9 cellular contexts compared by ENCODE assay signal in genomic region chr2:219386532-219387280, GRCh38. TPM values are rescaled to one million over a fixed set of nuclear protein-coding genes. Genes with fewer than 3 reads are reported as not detected.
DNase-seq lines count a peak whose midpoint lies in the region; ATAC-seq and TF ChIP-seq lines count a peak whose summit lies in the region.
"Had no signal": no experiment of that assay in that cellular context is flagged by ENCODE, and none has a peak within 500 bp of the region (broad histone marks: within the 10 kb centered on the region; RNA-seq: fewer than 3 reads in every experiment).

No MANE protein-coding gene starts in this region.

- TF ChIP-seq POLR2A in right lobe of liver (IDR thresholded peaks at IDR 0.05) = no peak
- no peak for TF ChIP-seq POLR2A in thyroid gland (IDR thresholded peaks at IDR 0.05)

- H3K4me3 ChIP-seq in ascending aorta (peak overlapping the region; percentile 81 to 82), right lobe of liver (peak overlapping the region; percentile 93 to 97 (median 94)), thyroid gland (replicated peaks in 1 of 3) (peak overlapping the region; percentile 49 to 97 (median 79))

- H3K27ac ChIP-seq in ascending aorta (peak overlapping the region; percentile 80 to 90), right lobe of liver (peak overlapping the region; percentile 89 to 96 (median 89)), thyroid gland (peak overlapping the region; percentile 91 to 97 (median 93))

- 31% methylated on average over 16 of the region's 19 CpGs for WGBS in right lobe of liver (ENCODE audit: insufficient coverage, low coverage, low lambda C conversion rate, missing lambda C conversion rate)
- WGBS in thyroid gland, 2 donors = 38 to 39% methylated on average over 15 to 17 of the region's 19 CpGs

- intact Hi-C loops in ascending aorta (cut with DNase I) (loop anchor here (1.0 to 5.0 kb wide), 5 partner anchors 94 to 211 kb away; partner anchors contain the start of genes ABCB6, CNPPD1, DNAJB2 and RETREG2), right lobe of liver (cut with DNase I) (no loop called here), thyroid gland (cut with DNase I) (loop anchor here (5.0 to 10.0 kb wide), 2 partner anchors 111 to 222 kb away; partner anchors contain the start of genes GMPPA and NHEJ1)

- peak; percentile 65 for DNase-seq in activated effector memory CD4-positive, alpha-beta T cell treated with anti-CD3 and anti-CD28 coated beads, Interleukin-2, amount 50 U/mL, for 16 hours
- no peak for DNase-seq in activated effector memory CD4-positive, alpha-beta T cell treated with Interleukin-2 at 50 U/mL for 16 hours
- DNase-seq in ascending aorta (ENCODE audit: low spot score in 2 of 2) (peak in 1 of 2 donors; percentile 74), right lobe of liver (no peak), thyroid gland (no peak), NCI-H2081 (lab: John Stamatoyannopoulos, UW) (no peak), NCI-H1930 (lab: John Stamatoyannopoulos, UW) (no peak)

- no peaks in the 10 kb centered on the region for H3K27me3 ChIP-seq in ascending aorta
- no peaks in the 10 kb centered on the region for H3K27me3 ChIP-seq in right lobe of liver
- no peaks in the 10 kb centered on the region for H3K27me3 ChIP-seq in thyroid gland

- H3K4me1 ChIP-seq in ascending aorta (peaks cover 8 to 11% of the 10 kb centered on the region in 2 donors), right lobe of liver (peaks cover 0 to 12% (median 0%) of the 10 kb centered on the region in 4 donors), thyroid gland (peaks cover 8 to 13% of the 10 kb centered on the region in 2 donors)

- H3K36me3 ChIP-seq in ascending aorta (peaks cover 37 to 45% of the 10 kb centered on the region in 2 donors), right lobe of liver (peaks cover 0 to 44% (median 26%) of the 10 kb centered on the region in 4 donors), thyroid gland (peaks cover 20 to 22% of the 10 kb centered on the region in 2 donors)

- no peaks in the 10 kb centered on the region for H3K9me3 ChIP-seq in ascending aorta
- H3K9me3 ChIP-seq in right lobe of liver = no peaks in the 10 kb centered on the region
- no peaks in the 10 kb centered on the region for H3K9me3 ChIP-seq in thyroid gland

- TF ChIP-seq CTCF in ascending aorta (IDR thresholded peaks at IDR 0.05) (no peak), right lobe of liver (IDR thresholded peaks at IDR 0.05) (no peak), thyroid gland (IDR thresholded peaks at IDR 0.05) (no peak)

- ATAC-seq in right lobe of liver (no peak), GM21515 (IDR thresholded peaks at IDR 0.05; ENCODE audit: unreplicated experiment) (no peak)

RNA-seq across cellular contexts. Expression of gene DNPEP, which starts 1.0 kb away (rescaled TPM):
- total RNA-seq in ascending aorta = 113 TPM
- total RNA-seq in right lobe of liver = 10 to 100 TPM; 37.1 to 60.2 (median 47.0) TPM
- total RNA-seq in thyroid gland = 10 to 100 TPM; 35.9 to 49.5 (median 41.6) TPM

RNA-seq across cellular contexts. Expression of gene DES, which starts 31.5 kb away (rescaled TPM):
- 182 TPM for total RNA-seq in ascending aorta
- total RNA-seq in right lobe of liver = 10 to 100 TPM in 1 of 6 experiments, 1 to 10 TPM in 5; 1.2 to 25.6 (median 2.5) TPM
- 10 to 100 TPM; 26.7 to 54.4 (median 28.7) TPM for total RNA-seq in thyroid gland
- total RNA-seq: dermis microvascular lymphatic vessel endothelial cell had no signal

RNA-seq across cellular contexts. Expression of gene SPEG, which starts 47.9 kb away (rescaled TPM):
- total RNA-seq in ascending aorta (390 TPM), right lobe of liver (1 to 10 TPM in 1 of 6 experiments, under 1 TPM in 5; 0.24 to 1.5 (median 0.48) TPM), thyroid gland (1 to 10 TPM; 1.9 to 3.5 (median 3.3) TPM)

RNA-seq across cellular contexts. Expression of gene RESP18, which starts 54.2 kb away (rescaled TPM):
- not detected for total RNA-seq in ascending aorta
- not detected for total RNA-seq in right lobe of liver
- total RNA-seq in thyroid gland = not detected
- total RNA-seq: dermis microvascular lymphatic vessel endothelial cell had no signal

Comparison
In these comparisons a context has a peak if more than half of its experiments do, and no peak if none do; other contexts are left out.
1. RNA of gene SPEG, which starts 47.9 kb away (total RNA-seq): 390 TPM in ascending aorta (single experiment); 1.9 to 3.5 TPM in thyroid gland and 0.24 to 1.5 TPM in right lobe of liver; every median in the first group is over 10 times any median in the second.
2. intact Hi-C loops: an anchor here in ascending aorta (1.0 to 5.0 kb wide) and thyroid gland (5.0 to 10.0 kb wide); none called in right lobe of liver.
3. Peak in every context shown above with its lines, with median percentiles within 50 percentile points of each other: H3K27ac ChIP-seq and H3K4me3 ChIP-seq.